Comparison of ENCODE assay signal across 30 cellular contexts in genomic region chr15:27172821-27173220, GRCh38.
"Had no signal": no experiment of that assay in that cellular context is flagged by ENCODE, and none has a peak within 500 bp of the region (broad histone marks: within the 10 kb centered on the region; RNA-seq: fewer than 3 reads in every experiment).

No MANE protein-coding gene starts in this region.

- H3K9me3 ChIP-seq: body of pancreas had no signal

- ATAC-seq: activated CD8-positive, alpha-beta T cell treated with anti-CD3 and anti-CD28 coated beads for 36 hours; activated naive CD8-positive, alpha-beta T cell treated with anti-CD3 and anti-CD28 coated beads, Interleukin-2, amount 50 U/mL, for 24 hours; activated T-cell treated with anti-CD3 and anti-CD28 coated beads, Interleukin-2, amount 50 U/mL, for 4 hours; activated T-cell treated with anti-CD3 and anti-CD28 coated beads, Interleukin-2, amount 50 U/mL, for 72 hours; activated T-helper 17 cell treated with anti-CD3 and anti-CD28 coated beads, Interleukin-2, amount 50 U/mL, for 72 hours; body of pancreas; T-cell; T-helper 17 cell had no signal

- H3K27me3 ChIP-seq: ascending aorta, body of pancreas, brain microvascular endothelial cell, breast epithelium had no signal

- H3K36me3 ChIP-seq: ascending aorta, brain microvascular endothelial cell, breast epithelium had no signal

- H3K27ac ChIP-seq: ascending aorta, body of pancreas, brain microvascular endothelial cell, breast epithelium, VCaP had no signal

- H3K4me3 ChIP-seq: ascending aorta, body of pancreas, breast epithelium had no signal

- H3K4me1 ChIP-seq: ascending aorta, body of pancreas, breast epithelium had no signal

- DNase-seq: activated B cell treated with CpG ODN at 0.5 μM for 24 hours; activated CD4-positive, alpha-beta memory T cell treated with anti-CD3 and anti-CD28 coated beads for 36 hours; activated CD4-positive, alpha-beta T cell treated with anti-CD3 and anti-CD28 coated beads for 4 hours; activated CD4-positive, alpha-beta T cell treated with anti-CD3 and anti-CD28 coated beads, Interleukin-2, amount 10 ng/mL, durations not matched to agents 24 days and 14 days; activated CD4-positive, alpha-beta T cell treated with anti-CD3 and anti-CD28 coated beads, Interleukin-2, amount 50 U/mL, for 1 hour; activated CD4-positive, alpha-beta T cell treated with anti-CD3 and anti-CD28 coated beads, Interleukin-2, amount 50 U/mL, for 4 hours; activated CD4-positive, CD25-positive, alpha-beta regulatory T cell treated with anti-CD3 and anti-CD28 coated beads, Interleukin-2, amount 50 U/mL, for 72 hours; activated CD8-positive, alpha-beta memory T cell treated with anti-CD3 and anti-CD28 coated beads, Interleukin-2, amount 50 U/mL, for 4 hours; activated CD8-positive, alpha-beta T cell treated with anti-CD3 and anti-CD28 coated beads for 36 hours; activated effector memory CD4-positive, alpha-beta T cell treated with anti-CD3 and anti-CD28 coated beads, Interleukin-2, amount 50 U/mL, for 16 hours; activated naive CD4-positive, alpha-beta T cell treated with anti-CD3 and anti-CD28 coated beads, Interleukin-2, amount 10 ng/mL, durations not matched to agents 7 days and 5 days; activated naive CD4-positive, alpha-beta T cell treated with Interleukin-2 at 50 U/mL for 16 hours; activated naive CD8-positive, alpha-beta T cell treated with anti-CD3 and anti-CD28 coated beads, Interleukin-2, amount 10 ng/mL, durations not matched to agents 7 days and 5 days; activated naive CD8-positive, alpha-beta T cell treated with anti-CD3 and anti-CD28 coated beads, Interleukin-2, amount 50 U/mL, for 24 hours; activated T-cell treated with anti-CD3 and anti-CD28 coated beads for 4 hours; activated T-cell treated with anti-CD3 and anti-CD28 coated beads, Interleukin-2, amount 50 U/mL, for 1 hour; activated T-cell treated with anti-CD3 and anti-CD28 coated beads, Interleukin-2, amount 50 U/mL, for 4 hours; activated T-cell treated with anti-CD3 and anti-CD28 coated beads, Interleukin-2, amount 50 U/mL, for 72 hours; amygdala; anterior cingulate cortex; body of pancreas; brain microvascular endothelial cell; central memory CD4-positive, alpha-beta T cell; T-cell; T-helper 17 cell; T-helper 9 cell had no signal
